2 cellular contexts compared by ENCODE assay signal in the genomic region with DNA sequence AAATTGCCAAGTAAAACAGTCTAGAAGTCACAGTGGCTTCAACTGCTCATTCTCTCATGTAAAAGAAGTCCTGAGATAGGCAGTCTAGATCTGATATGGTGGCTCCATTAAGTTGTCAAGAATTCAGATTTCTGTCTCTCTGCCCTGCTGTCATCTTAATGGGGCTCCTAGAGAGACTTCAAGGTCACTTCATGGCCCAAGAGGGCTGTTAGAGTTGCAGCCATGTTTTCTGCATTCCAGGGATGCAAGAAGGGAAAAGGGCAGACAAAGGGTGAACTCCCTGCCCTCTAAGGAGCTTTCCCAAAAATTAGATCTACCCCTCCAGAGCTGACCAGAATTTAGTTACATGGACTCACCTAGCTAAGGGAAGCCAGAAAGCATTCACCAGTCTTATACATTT.
TF ChIP-seq lines count a peak whose summit lies in the region.

No MANE protein-coding gene starts in this region.

TF ChIP-seq in K562, 482 proteins besides CTCF, POLR2A, EP300 and RAD21:
- no peak for TF ChIP-seq MGA (IDR thresholded peaks at IDR 0.05)
- 0 out of 2 replicates have a peak, but pooled peaks have one; percentile 31 for TF ChIP-seq KAT7 (CRISPR knock-in tag; IDR thresholded peaks at IDR 0.05; ENCODE audit: borderline replicate concordance)
- TF ChIP-seq ZNF354B (CRISPR knock-in tag; IDR thresholded peaks at IDR 0.05): no peak
- no peak for TF ChIP-seq FOXM1 (IDR thresholded peaks at IDR 0.05; ENCODE audit: low read depth)
- no peak for TF ChIP-seq FOXM1 (CRISPR knock-in tag; IDR thresholded peaks at IDR 0.05; ENCODE audit: low read depth)
- TF ChIP-seq, protein P1, sequence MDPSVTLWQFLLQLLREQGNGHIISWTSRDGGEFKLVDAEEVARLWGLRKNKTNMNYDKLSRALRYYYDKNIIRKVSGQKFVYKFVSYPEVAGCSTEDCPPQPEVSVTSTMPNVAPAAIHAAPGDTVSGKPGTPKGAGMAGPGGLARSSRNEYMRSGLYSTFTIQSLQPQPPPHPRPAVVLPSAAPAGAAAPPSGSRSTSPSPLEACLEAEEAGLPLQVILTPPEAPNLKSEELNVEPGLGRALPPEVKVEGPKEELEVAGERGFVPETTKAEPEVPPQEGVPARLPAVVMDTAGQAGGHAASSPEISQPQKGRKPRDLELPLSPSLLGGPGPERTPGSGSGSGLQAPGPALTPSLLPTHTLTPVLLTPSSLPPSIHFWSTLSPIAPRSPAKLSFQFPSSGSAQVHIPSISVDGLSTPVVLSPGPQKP (CRISPR knock-in tag; IDR thresholded peaks at IDR 0.05): no peak
- TF ChIP-seq SIRT6 (IDR thresholded peaks at IDR 0.05; ENCODE audit: low read depth, low read length): no peak
- TF ChIP-seq CBX1 (IDR thresholded peaks at IDR 0.05; ENCODE audit: low read depth): no peak

TF ChIP-seq in liver, 16 proteins besides CTCF, POLR2A, EP300 and RAD21 (continued from another document):
- TF ChIP-seq, protein P2, sequence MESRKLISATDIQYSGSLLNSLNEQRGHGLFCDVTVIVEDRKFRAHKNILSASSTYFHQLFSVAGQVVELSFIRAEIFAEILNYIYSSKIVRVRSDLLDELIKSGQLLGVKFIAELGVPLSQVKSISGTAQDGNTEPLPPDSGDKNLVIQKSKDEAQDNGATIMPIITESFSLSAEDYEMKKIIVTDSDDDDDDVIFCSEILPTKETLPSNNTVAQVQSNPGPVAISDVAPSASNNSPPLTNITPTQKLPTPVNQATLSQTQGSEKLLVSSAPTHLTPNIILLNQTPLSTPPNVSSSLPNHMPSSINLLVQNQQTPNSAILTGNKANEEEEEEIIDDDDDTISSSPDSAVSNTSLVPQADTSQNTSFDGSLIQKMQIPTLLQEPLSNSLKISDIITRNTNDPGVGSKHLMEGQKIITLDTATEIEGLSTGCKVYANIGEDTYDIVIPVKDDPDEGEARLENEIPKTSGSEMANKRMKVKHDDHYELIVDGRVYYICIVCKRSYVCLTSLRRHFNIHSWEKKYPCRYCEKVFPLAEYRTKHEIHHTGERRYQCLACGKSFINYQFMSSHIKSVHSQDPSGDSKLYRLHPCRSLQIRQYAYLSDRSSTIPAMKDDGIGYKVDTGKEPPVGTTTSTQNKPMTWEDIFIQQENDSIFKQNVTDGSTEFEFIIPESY (IDR thresholded peaks at IDR 0.05): no peak
